ENCODE assay signal across 8 cellular contexts in the genomic region with DNA sequence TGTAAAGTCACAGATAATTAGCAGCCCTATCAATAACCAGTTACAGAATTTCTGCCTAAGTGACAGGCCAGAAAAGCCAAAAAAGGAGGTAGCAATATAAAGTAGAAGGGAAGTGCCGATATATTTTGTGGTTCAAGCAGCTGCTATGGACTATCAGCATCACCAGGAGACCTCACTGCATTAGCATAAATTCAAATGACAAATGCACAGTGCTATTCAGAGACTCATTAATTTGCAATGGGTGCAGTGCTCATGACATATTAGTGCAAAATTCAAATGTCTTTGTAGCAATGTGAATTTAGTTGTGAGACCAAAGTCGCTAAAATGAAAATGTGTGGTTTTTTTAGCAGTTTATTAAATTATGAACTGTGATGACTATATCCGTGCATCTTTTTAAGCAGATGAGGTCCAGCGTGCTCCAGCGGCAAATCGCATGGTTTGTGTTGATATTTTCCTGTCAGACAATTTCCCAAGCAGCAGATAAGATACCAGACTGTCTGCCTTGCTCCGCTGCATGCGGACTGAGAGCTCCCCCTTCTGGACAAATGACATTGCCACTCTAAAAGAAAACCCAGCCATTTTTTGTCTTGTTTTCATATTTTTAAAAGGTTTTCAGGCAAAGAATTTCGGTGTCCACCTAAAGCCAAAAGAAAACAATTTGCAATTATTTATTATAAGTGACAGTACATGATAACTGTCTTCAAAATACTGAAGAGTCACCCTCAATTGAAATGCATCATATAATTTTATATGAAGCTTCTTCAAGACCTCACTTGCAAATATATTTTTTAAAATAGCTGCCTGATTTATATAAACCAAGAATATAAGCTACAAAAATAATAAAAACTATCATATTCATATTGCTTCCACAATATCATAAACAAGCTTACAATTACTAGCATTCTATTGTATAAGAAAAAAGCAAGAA.
A peak's percentile ranks its signal among the peaks of the same experiment; 100 is the strongest.
DNase-seq lines count a peak whose midpoint lies in the region; ATAC-seq and TF ChIP-seq lines count a peak whose summit lies in the region.

No MANE protein-coding gene starts in this region.

- H3K4me3 ChIP-seq in GM06990 (replicated peaks; ENCODE audit: low read depth, low read length): no peak overlapping the region
- no peak overlapping the region for H3K4me3 ChIP-seq in cardiac fibroblast (replicated peaks in 1 of 2; ENCODE audit: low read depth in 2 of 2, low read length in 2 of 2)
- no peak overlapping the region for H3K4me3 ChIP-seq in kidney epithelial cell (ENCODE audit: low read depth, low read length)

- ATAC-seq in HG02571 (IDR thresholded peaks at IDR 0.05; ENCODE audit: unreplicated experiment) (peak; percentile 69), HG03571 (IDR thresholded peaks at IDR 0.05; ENCODE audit: unreplicated experiment) (no peak)

- peak; percentile 34 for DNase-seq in GM06990 (ENCODE audit: extremely low read depth, insufficient read length)
- DNase-seq in NCI-H146 (lab: John Stamatoyannopoulos, UW): peak; percentile 59
- peak; percentile 35 for DNase-seq in T1000 (lab: John Stamatoyannopoulos, UW)
- DNase-seq in cardiac fibroblast (ENCODE audit: low read depth in 2 of 2): peak; percentile 79 to 81
- DNase-seq in kidney epithelial cell (ENCODE audit: low read depth): peak; percentile 21
- peak; percentile 39 for DNase-seq in stimulated activated CD4-positive, alpha-beta T cell treated with anti-CD3 and anti-CD28 coated beads, Interleukin-1b, Interleukin-23, amount 100 ng/mL, for 48 hours

- H3K36me3 ChIP-seq in GM06990 (ENCODE audit: control insufficient read depth, insufficient read depth, low read length) (no peaks in the 10 kb centered on the region), kidney epithelial cell (ENCODE audit: control insufficient read depth, insufficient read depth, low read length) (no peaks in the 10 kb centered on the region)

- no peaks in the 10 kb centered on the region for H3K27me3 ChIP-seq in GM06990 (replicated peaks; ENCODE audit: control insufficient read depth, insufficient read depth, low read length)
- no peaks in the 10 kb centered on the region for H3K27me3 ChIP-seq in kidney epithelial cell (ENCODE audit: control insufficient read depth, insufficient read depth, low read length)

- TF ChIP-seq CTCF in GM06990 (IDR thresholded peaks at IDR 0.05; ENCODE audit: insufficient read depth, low read length, poor library complexity, severe bottlenecking): peak; percentile 93
- peak; percentile 92 for TF ChIP-seq CTCF in cardiac fibroblast (IDR thresholded peaks at IDR 0.05; ENCODE audit: low read depth, low read length)
- TF ChIP-seq CTCF in kidney epithelial cell (IDR thresholded peaks at IDR 0.05; ENCODE audit: insufficient read depth, low read length, poor library complexity, severe bottlenecking): peak; percentile 95

Comparison
In these comparisons a context has a peak if more than half of its experiments do, and no peak if none do; other contexts are left out.
1. DNase-seq: peak in every context shown above with its lines; median percentile 80 in cardiac fibroblast; 59 in NCI-H146; 39 in stimulated activated CD4-positive, alpha-beta T cell treated with anti-CD3 and anti-CD28 coated beads, Interleukin-1b, Interleukin-23, amount 100 ng/mL, for 48 hours; 35 in T1000; 34 in GM06990; 21 in kidney epithelial cell.